20 cellular contexts compared by ENCODE assay signal in the genomic region with DNA sequence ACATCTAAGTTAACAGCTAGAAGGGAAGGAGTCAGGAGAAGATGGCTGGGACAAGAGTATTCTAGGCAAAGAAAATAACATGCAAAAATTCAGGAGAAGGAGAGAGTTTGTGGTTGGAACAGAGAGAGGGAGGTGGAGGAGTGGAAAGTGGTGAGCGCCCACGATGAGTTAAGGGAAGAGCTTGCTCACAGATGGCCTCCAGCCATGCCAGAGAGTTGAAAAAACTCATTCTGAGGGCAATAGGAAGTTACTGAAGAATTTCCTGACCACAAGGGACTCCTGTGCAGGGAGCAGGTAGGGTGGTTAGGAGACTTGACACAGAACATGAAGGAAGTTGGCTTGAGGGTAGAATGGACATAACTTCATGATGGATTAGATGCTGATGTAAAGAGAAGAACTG.
A peak's percentile ranks its signal among the peaks of the same experiment; 100 is the strongest.
DNase-seq lines count a peak whose midpoint lies in the region; ATAC-seq, FAIRE-seq and TF ChIP-seq lines count a peak whose summit lies in the region.
"Had no signal": no experiment of that assay in that cellular context is flagged by ENCODE, and none has a peak within 500 bp of the region (broad histone marks: within the 10 kb centered on the region; RNA-seq: fewer than 3 reads in every experiment).

No MANE protein-coding gene starts in this region.

- ATAC-seq in activated naive CD4-positive, alpha-beta T cell treated with anti-CD3 and anti-CD28 coated beads, Interleukin-2, amount 50 U/mL, for 72 hours: peak; percentile 18 to 81
- ATAC-seq in stimulated activated naive B cell treated with anti-CD40 and anti-IgM and Interleukin-4, amounts not matched to agents 10 μg/mL and 1 μg/mL and 100 μg/mL, for 72 hours (replicated peaks): peak; percentile 5 to 22
- ATAC-seq: left ventricle myocardium superior had no signal

- TF ChIP-seq CTCF in astrocyte (IDR thresholded peaks at IDR 0.05; ENCODE audit: insufficient read depth, low read depth, low read length) (no peak), chondrocyte (IDR thresholded peaks at IDR 0.05) (no peak), thyroid gland (IDR thresholded peaks at IDR 0.05) (no peak)

- TF ChIP-seq POLR2A in thyroid gland (IDR thresholded peaks at IDR 0.05): no peak

- peaks cover 13 to 27% of the 10 kb centered on the region in 2 donors for H3K36me3 Mint-ChIP-seq in activated naive CD4-positive, alpha-beta T cell treated with anti-CD3 and anti-CD28 coated beads, Interleukin-2, amount 50 U/mL, for 72 hours
- peaks cover 50% of the 10 kb centered on the region for H3K36me3 Mint-ChIP-seq in activated naive CD4-positive, alpha-beta T cell treated with anti-CD3 and anti-CD28 coated beads, Interleukin-2, amount 10 ng/mL, durations not matched to agents 7 days and 5 days
- H3K36me3 Mint-ChIP-seq in astrocyte (ENCODE audit: low read depth, unreplicated experiment) (peaks cover 1% of the 10 kb centered on the region), chondrocyte (ENCODE audit: low read depth) (no peaks in the 10 kb centered on the region)
- H3K36me3 Mint-ChIP-seq in stimulated activated naive B cell treated with anti-CD40 and anti-IgM and Interleukin-4, amounts not matched to agents 10 μg/mL and 1 μg/mL and 100 μg/mL, for 72 hours: peaks cover 57 to 65% of the 10 kb centered on the region in 2 donors

- H2AFZ ChIP-seq in astrocyte (ENCODE audit: low read depth, low read length): no peak overlapping the region
- H2AFZ ChIP-seq: hepatocyte had no signal

- H3K79me2 ChIP-seq in astrocyte (ENCODE audit: insufficient read depth, low read length): no peaks in the 10 kb centered on the region
- H3K79me2 ChIP-seq: hepatocyte had no signal

- H4K20me1 ChIP-seq in astrocyte (ENCODE audit: insufficient read depth, low read length): no peaks in the 10 kb centered on the region

- intact Hi-C loops in thyroid gland (cut with DNase I): no loop called here

- no peaks in the 10 kb centered on the region for H3K27me3 Mint-ChIP-seq in activated naive CD4-positive, alpha-beta T cell treated with anti-CD3 and anti-CD28 coated beads, Interleukin-2, amount 10 ng/mL, durations not matched to agents 7 days and 5 days
- H3K27me3 Mint-ChIP-seq in astrocyte (ENCODE audit: low read depth, unreplicated experiment): peaks cover 11% of the 10 kb centered on the region
- no peaks in the 10 kb centered on the region for H3K27me3 Mint-ChIP-seq in stimulated activated naive B cell treated with anti-CD40 and anti-IgM and Interleukin-4, amounts not matched to agents 10 μg/mL and 1 μg/mL and 100 μg/mL, for 72 hours
- H3K27me3 Mint-ChIP-seq in chondrocyte (ENCODE audit: low read depth): no peaks in the 10 kb centered on the region

- DNase-seq in activated naive CD4-positive, alpha-beta T cell treated with anti-CD3 and anti-CD28 coated beads, Interleukin-2, amount 50 U/mL, for 72 hours (ENCODE audit: low spot score in 2 of 2): no peak
- no peak for DNase-seq in activated naive CD4-positive, alpha-beta T cell treated with anti-CD3 and anti-CD28 coated beads, Interleukin-2, amount 10 ng/mL, durations not matched to agents 7 days and 5 days
- DNase-seq in MV-4-11 (lab: John Stamatoyannopoulos, UW): peak; percentile 42
- peak; percentile 29 for DNase-seq in astrocyte (ENCODE audit: low read depth)
- no peak for DNase-seq in stimulated activated naive B cell treated with anti-CD40 and anti-IgM and Interleukin-4, amounts not matched to agents 10 μg/mL and 1 μg/mL and 100 μg/mL, for 72 hours
- DNase-seq in DMS53 treated with DMSO at 0.1 percent for 48 hours (lab: John Stamatoyannopoulos, UW; ENCODE audit: unreplicated experiment): no peak
- no peak for DNase-seq in chondrocyte (ENCODE audit: low spot score)
- DNase-seq in thyroid gland: no peak
- DNase-seq: activated effector memory CD4-positive, alpha-beta T cell treated with Interleukin-2 at 50 U/mL for 16 hours; Caco-2; effector CD8-positive, alpha-beta T cell; KG1; left ventricle myocardium superior; NCI-H1436 treated with DMSO at 0.1 percent for 48 hours; NCI-H345; posterior cingulate gyrus; Right ventricle myocardium superior; uterus had no signal

- H3K4me1 Mint-ChIP-seq in activated naive CD4-positive, alpha-beta T cell treated with anti-CD3 and anti-CD28 coated beads, Interleukin-2, amount 10 ng/mL, durations not matched to agents 7 days and 5 days: no peaks in the 10 kb centered on the region
- H3K4me1 Mint-ChIP-seq in astrocyte (ENCODE audit: low read depth, unreplicated experiment) (peaks cover 7% of the 10 kb centered on the region), chondrocyte (ENCODE audit: low read depth) (peaks cover 2% of the 10 kb centered on the region)
- H3K4me1 Mint-ChIP-seq in stimulated activated naive B cell treated with anti-CD40 and anti-IgM and Interleukin-4, amounts not matched to agents 10 μg/mL and 1 μg/mL and 100 μg/mL, for 72 hours: peaks cover 25% of the 10 kb centered on the region in 2 donors

- no peak overlapping the region for H3K4me2 ChIP-seq in astrocyte (ENCODE audit: low read length)
- H3K4me2 ChIP-seq: hepatocyte had no signal

- H3K27ac ChIP-seq in astrocyte (ENCODE audit: low read depth, low read length) (no peak overlapping the region), thyroid gland (no peak overlapping the region)
- H3K27ac ChIP-seq: hepatocyte, HL-60, uterus had no signal

- FAIRE-seq in astrocyte (lab: Jason Lieb, UNC): no peak

- WGBS in thyroid gland, 2 donors: 84 to 92% methylated on average over 2 of the region's 2 CpGs

- H3K4me3 ChIP-seq in astrocyte (ENCODE audit: insufficient read depth, low read depth, low read length): no peak overlapping the region
- H3K4me3 ChIP-seq in thyroid gland (replicated peaks in 1 of 3): no peak overlapping the region
- H3K4me3 ChIP-seq: hepatocyte, uterus had no signal

- no peak overlapping the region for H3K9ac ChIP-seq in astrocyte (ENCODE audit: low read length)

- no peaks in the 10 kb centered on the region for H3K36me3 ChIP-seq in astrocyte (ENCODE audit: insufficient read depth, low read length)
- no peaks in the 10 kb centered on the region for H3K36me3 ChIP-seq in thyroid gland
- H3K36me3 ChIP-seq: uterus had no signal

- H3K9me3 ChIP-seq in astrocyte (ENCODE audit: insufficient read depth, low read depth, low read length) (no peaks in the 10 kb centered on the region), thyroid gland (no peaks in the 10 kb centered on the region)
- H3K9me3 ChIP-seq: Caco-2, uterus had no signal

- H3K27me3 ChIP-seq in astrocyte (ENCODE audit: insufficient read depth, low read length): no peaks in the 10 kb centered on the region
- H3K27me3 ChIP-seq in thyroid gland: no peaks in the 10 kb centered on the region
- H3K27me3 ChIP-seq: hepatocyte, uterus had no signal

- H3K27ac Mint-ChIP-seq in activated naive CD4-positive, alpha-beta T cell treated with anti-CD3 and anti-CD28 coated beads, Interleukin-2, amount 50 U/mL, for 72 hours: peak overlapping the region; percentile 10 to 63
- no peak overlapping the region for H3K27ac Mint-ChIP-seq in activated naive CD4-positive, alpha-beta T cell treated with anti-CD3 and anti-CD28 coated beads, Interleukin-2, amount 10 ng/mL, durations not matched to agents 7 days and 5 days
- H3K27ac Mint-ChIP-seq in astrocyte (ENCODE audit: unreplicated experiment) (no peak overlapping the region), chondrocyte (ENCODE audit: unreplicated experiment) (no peak overlapping the region)
- peak overlapping the region; percentile 87 for H3K27ac Mint-ChIP-seq in stimulated activated naive B cell treated with anti-CD40 and anti-IgM and Interleukin-4, amounts not matched to agents 10 μg/mL and 1 μg/mL and 100 μg/mL, for 72 hours

- H3K9me3 Mint-ChIP-seq in activated naive CD4-positive, alpha-beta T cell treated with anti-CD3 and anti-CD28 coated beads, Interleukin-2, amount 50 U/mL, for 72 hours: no peaks in the 10 kb centered on the region
- no peaks in the 10 kb centered on the region for H3K9me3 Mint-ChIP-seq in activated naive CD4-positive, alpha-beta T cell treated with anti-CD3 and anti-CD28 coated beads, Interleukin-2, amount 10 ng/mL, durations not matched to agents 7 days and 5 days
- H3K9me3 Mint-ChIP-seq in astrocyte (ENCODE audit: unreplicated experiment) (peaks cover 3% of the 10 kb centered on the region), chondrocyte (ENCODE audit: low read depth) (no peaks in the 10 kb centered on the region)
- H3K9me3 Mint-ChIP-seq in stimulated activated naive B cell treated with anti-CD40 and anti-IgM and Interleukin-4, amounts not matched to agents 10 μg/mL and 1 μg/mL and 100 μg/mL, for 72 hours: no peaks in the 10 kb centered on the region

- peaks cover 11% of the 10 kb centered on the region for H3K4me1 ChIP-seq in astrocyte (ENCODE audit: insufficient read depth, low read length)
- H3K4me1 ChIP-seq in thyroid gland: no peaks in the 10 kb centered on the region
- H3K4me1 ChIP-seq: uterus had no signal

- CTCF ChIA-PET in activated naive CD4-positive, alpha-beta T cell treated with anti-CD3 and anti-CD28 coated beads, Interleukin-2, amount 10 ng/mL, durations not matched to agents 7 days and 5 days (lab: Charles Lee): no interaction called here

- H3K4me3 Mint-ChIP-seq in activated naive CD4-positive, alpha-beta T cell treated with anti-CD3 and anti-CD28 coated beads, Interleukin-2, amount 10 ng/mL, durations not matched to agents 7 days and 5 days: no peak overlapping the region
- no peak overlapping the region for H3K4me3 Mint-ChIP-seq in astrocyte (ENCODE audit: unreplicated experiment)
- H3K4me3 Mint-ChIP-seq in stimulated activated naive B cell treated with anti-CD40 and anti-IgM and Interleukin-4, amounts not matched to agents 10 μg/mL and 1 μg/mL and 100 μg/mL, for 72 hours: no peak overlapping the region
- H3K4me3 Mint-ChIP-seq in chondrocyte (ENCODE audit: unreplicated experiment): no peak overlapping the region

Comparison
In these comparisons a context has a peak if more than half of its experiments do, and no peak if none do; other contexts are left out.
1. H3K27ac Mint-ChIP-seq: peak in activated naive CD4-positive, alpha-beta T cell treated with anti-CD3 and anti-CD28 coated beads, Interleukin-2, amount 50 U/mL, for 72 hours (2 of 2) and stimulated activated naive B cell treated with anti-CD40 and anti-IgM and Interleukin-4, amounts not matched to agents 10 μg/mL and 1 μg/mL and 100 μg/mL, for 72 hours (single experiment); none in activated naive CD4-positive, alpha-beta T cell treated with anti-CD3 and anti-CD28 coated beads, Interleukin-2, amount 10 ng/mL, durations not matched to agents 7 days and 5 days (single experiment), astrocyte (single experiment) and chondrocyte (single experiment).
2. DNase-seq: peak in MV-4-11 (single experiment) and astrocyte (single experiment); none in activated naive CD4-positive, alpha-beta T cell treated with anti-CD3 and anti-CD28 coated beads, Interleukin-2, amount 50 U/mL, for 72 hours (0 of 2), activated naive CD4-positive, alpha-beta T cell treated with anti-CD3 and anti-CD28 coated beads, Interleukin-2, amount 10 ng/mL, durations not matched to agents 7 days and 5 days (single experiment), stimulated activated naive B cell treated with anti-CD40 and anti-IgM and Interleukin-4, amounts not matched to agents 10 μg/mL and 1 μg/mL and 100 μg/mL, for 72 hours (single experiment), DMS53 treated with DMSO at 0.1 percent for 48 hours (single experiment), chondrocyte (single experiment) and thyroid gland (0 of 2).